In genomic region chr16:49750341-49751011, GRCh38 we compare ENCODE assay signal across 21 cellular contexts.
DNase-seq lines count a peak whose midpoint lies in the region; ATAC-seq and TF ChIP-seq lines count a peak whose summit lies in the region.
"Had no signal": no experiment of that assay in that cellular context is flagged by ENCODE, and none has a peak within 500 bp of the region (broad histone marks: within the 10 kb centered on the region; RNA-seq: fewer than 3 reads in every experiment).

No MANE protein-coding gene starts in this region.

- peaks cover 27 to 39% of the 10 kb centered on the region in 2 donors for H3K4me1 ChIP-seq in neuronal stem cell (ENCODE audit: control insufficient read depth in 2 of 2, insufficient read depth in 1 of 2, low read depth in 1 of 2, low read length in 2 of 2)
- peaks cover 2% of the 10 kb centered on the region for H3K4me1 ChIP-seq in body of pancreas

- H3K4me2 ChIP-seq in neuronal stem cell (ENCODE audit: insufficient read depth, low read length, poor library complexity, severe bottlenecking) = no peak overlapping the region

- H2BK120ac ChIP-seq in neuronal stem cell (ENCODE audit: low read depth, low read length) = no peak overlapping the region

- TF ChIP-seq POLR2A in body of pancreas (IDR thresholded peaks at IDR 0.05) = no peak

- H4K91ac ChIP-seq in neuronal stem cell (ENCODE audit: low read depth, low read length, poor library complexity) = no peak overlapping the region

- peaks cover 31% of the 10 kb centered on the region for H3K4me1 Mint-ChIP-seq in endothelial cell (ENCODE audit: unreplicated experiment)

- H3K27ac Mint-ChIP-seq in endothelial cell (ENCODE audit: unreplicated experiment) = peak overlapping the region; percentile 74
- H3K27ac Mint-ChIP-seq: activated CD4-positive, alpha-beta T cell treated with anti-CD3 and anti-CD28 coated beads, Interleukin-2, amount 10 ng/mL, durations not matched to agents 24 days and 14 days; CD8-positive, alpha-beta T cell; T-cell had no signal

- H2AK5ac ChIP-seq in neuronal stem cell (ENCODE audit: low read depth, low read length) = peak overlapping the region; percentile 38

- H3K36me3 ChIP-seq in H7 (replicated peaks; ENCODE audit: control insufficient read depth, insufficient read depth, low read length) = no peaks in the 10 kb centered on the region
- H3K36me3 ChIP-seq in neuronal stem cell (replicated peaks in 1 of 2; ENCODE audit: control insufficient read depth in 2 of 2, insufficient read depth in 2 of 2, low read length in 2 of 2) = peaks cover 0 to 6% of the 10 kb centered on the region in 2 donors
- H3K36me3 ChIP-seq in body of pancreas (replicated peaks in 1 of 2; ENCODE audit: insufficient read depth in 1 of 2, low read depth in 2 of 2) = no peaks in the 10 kb centered on the region
- H3K36me3 ChIP-seq: left lung had no signal

- H3K9me3 Mint-ChIP-seq in endothelial cell (ENCODE audit: unreplicated experiment) = no peaks in the 10 kb centered on the region
- H3K9me3 Mint-ChIP-seq: activated CD4-positive, alpha-beta T cell treated with anti-CD3 and anti-CD28 coated beads, Interleukin-2, amount 10 ng/mL, durations not matched to agents 24 days and 14 days; CD8-positive, alpha-beta T cell; T-cell had no signal

- intact Hi-C loops in body of pancreas (cut with DNase I) = loop anchor here (10.0 kb wide), 1 partner anchor 94 kb away; no protein-coding TSS in a partner anchor

- peak overlapping the region; percentile 36 for H3K23ac ChIP-seq in neuronal stem cell (ENCODE audit: low read depth, low read length, poor library complexity)

- H2BK15ac ChIP-seq in neuronal stem cell (ENCODE audit: low read length) = no peak overlapping the region

- H3K9me3 ChIP-seq in neuronal stem cell (replicated peaks in 1 of 2; ENCODE audit: control insufficient read depth in 2 of 2, insufficient read depth in 1 of 2, low read depth in 1 of 2, low read length in 2 of 2) = no peaks in the 10 kb centered on the region
- no peaks in the 10 kb centered on the region for H3K9me3 ChIP-seq in body of pancreas
- H3K9me3 ChIP-seq: left lung had no signal

- H3K14ac ChIP-seq in neuronal stem cell (ENCODE audit: low read length) = peak overlapping the region; percentile 92

- H3K4me3 Mint-ChIP-seq in endothelial cell (ENCODE audit: unreplicated experiment) = peak overlapping the region; percentile 72
- H3K4me3 Mint-ChIP-seq: activated CD4-positive, alpha-beta T cell treated with anti-CD3 and anti-CD28 coated beads, Interleukin-2, amount 10 ng/mL, durations not matched to agents 24 days and 14 days; CD8-positive, alpha-beta T cell; T-cell had no signal

- H3K27me3 Mint-ChIP-seq in endothelial cell (ENCODE audit: unreplicated experiment) = peaks cover 13% of the 10 kb centered on the region

- H2BK5ac ChIP-seq in neuronal stem cell (ENCODE audit: low read length) = no peak overlapping the region

- peak overlapping the region; percentile 63 for H2BK12ac ChIP-seq in neuronal stem cell (ENCODE audit: low read length)

- ATAC-seq in body of pancreas = no peak
- ATAC-seq: CD8-positive, alpha-beta T cell; esophagus mucosa; HCT116; left lung; T-cell had no signal

- H3K4ac ChIP-seq in neuronal stem cell (ENCODE audit: low read length) = no peak overlapping the region

- no CpG with 5 or more reads among the region's 17 CpGs for WGBS in neuronal stem cell (ENCODE audit: extremely low coverage in 2 of 2, insufficient read length in 2 of 2, insufficient replicate concordance in 1 of 2), 2 donors
- 69 to 85% methylated on average over 16 to 17 of the region's 17 CpGs for WGBS in body of pancreas, 2 donors

- no peak overlapping the region for H2AFZ ChIP-seq in neuronal stem cell (ENCODE audit: low read length)

- H3K36me3 Mint-ChIP-seq in endothelial cell (ENCODE audit: low read depth, unreplicated experiment) = peaks cover 4% of the 10 kb centered on the region
- H3K36me3 Mint-ChIP-seq: CD8-positive, alpha-beta T cell; T-cell had no signal

- H3K79me1 ChIP-seq in neuronal stem cell (ENCODE audit: low read depth, low read length) = peaks cover 11% of the 10 kb centered on the region

- DNase-seq in H7 = peak; percentile 52
- peak; percentile 78 for DNase-seq in SK-N-DZ (ENCODE audit: low spot score)
- no peak for DNase-seq in endothelial cell (ENCODE audit: low spot score)
- DNase-seq in neuronal stem cell (ENCODE audit: low spot score) = no peak
- DNase-seq in stimulated activated CD4-positive, alpha-beta T cell treated with anti-CD3 and anti-CD28 coated beads, Interleukin-2, amount 100 ng/mL, for 48 hours = no peak
- DNase-seq in body of pancreas = no peak
- DNase-seq in activated CD4-positive, alpha-beta T cell treated with anti-CD3 and anti-CD28 coated beads, Interleukin-2, amount 50 U/mL, for 1 hour = no peak
- no peak for DNase-seq in amniotic stem cell (lab: John Stamatoyannopoulos, UW)
- DNase-seq: activated CD4-positive, alpha-beta T cell treated with anti-CD3 and anti-CD28 coated beads, Interleukin-2, amount 10 ng/mL, durations not matched to agents 24 days and 14 days; CD8-positive, alpha-beta T cell; central memory CD4-positive, alpha-beta T cell; DMS79; effector CD4-positive, alpha-beta T cell; left lung; NCI-H1092 treated with DMSO at 0.1 percent for 48 hours; NCI-H2081; NCI-H526; stimulated activated CD4-positive, alpha-beta T cell treated with anti-CD3 and anti-CD28 coated beads, Interleukin-4, amount 100 ng/mL, for 24 hours; T-cell had no signal

- no peaks in the 10 kb centered on the region for H3K27me3 ChIP-seq in H7 (ENCODE audit: control insufficient read depth, insufficient read depth, low read length)
- H3K27me3 ChIP-seq in neuronal stem cell (ENCODE audit: control insufficient read depth in 3 of 3, insufficient read depth in 3 of 3, low read depth in 1 of 3, low read length in 3 of 3) = no peaks in the 10 kb centered on the region
- no peaks in the 10 kb centered on the region for H3K27me3 ChIP-seq in body of pancreas

- no peak overlapping the region for H3K9ac ChIP-seq in neuronal stem cell (ENCODE audit: low read depth, low read length, poor library complexity)

- no peak overlapping the region for H4K8ac ChIP-seq in neuronal stem cell (ENCODE audit: low read depth, low read length)

- no peak for TF ChIP-seq CTCF in endothelial cell (IDR thresholded peaks at IDR 0.05; ENCODE audit: unreplicated experiment)
- TF ChIP-seq CTCF in body of pancreas (IDR thresholded peaks at IDR 0.05) = no peak

- no peak overlapping the region for H3K27ac ChIP-seq in neuronal stem cell (replicated peaks; ENCODE audit: low read length)
- H3K27ac ChIP-seq in body of pancreas = no peak overlapping the region
- H3K27ac ChIP-seq: left lung had no signal

- no peak overlapping the region for H3K4me3 ChIP-seq in H7 (ENCODE audit: insufficient read depth, low read depth, low read length)
- H3K4me3 ChIP-seq in neuronal stem cell (ENCODE audit: low read length in 2 of 2) = no peak overlapping the region
- H3K4me3 ChIP-seq in body of pancreas = no peak overlapping the region
- H3K4me3 ChIP-seq: left lung had no signal

- peak overlapping the region; percentile 81 for H3K18ac ChIP-seq in neuronal stem cell (ENCODE audit: low read length)

Comparison
In these comparisons a context has a peak if more than half of its experiments do, and no peak if none do; other contexts are left out.
1. DNase-seq: peak in H7 (single experiment) and SK-N-DZ (single experiment); none in endothelial cell (single experiment), neuronal stem cell (single experiment), stimulated activated CD4-positive, alpha-beta T cell treated with anti-CD3 and anti-CD28 coated beads, Interleukin-2, amount 100 ng/mL, for 48 hours (0 of 2), body of pancreas (0 of 4), activated CD4-positive, alpha-beta T cell treated with anti-CD3 and anti-CD28 coated beads, Interleukin-2, amount 50 U/mL, for 1 hour (single experiment) and amniotic stem cell (single experiment).